ENCODE assay signal across 1 cellular context in the genomic region with DNA sequence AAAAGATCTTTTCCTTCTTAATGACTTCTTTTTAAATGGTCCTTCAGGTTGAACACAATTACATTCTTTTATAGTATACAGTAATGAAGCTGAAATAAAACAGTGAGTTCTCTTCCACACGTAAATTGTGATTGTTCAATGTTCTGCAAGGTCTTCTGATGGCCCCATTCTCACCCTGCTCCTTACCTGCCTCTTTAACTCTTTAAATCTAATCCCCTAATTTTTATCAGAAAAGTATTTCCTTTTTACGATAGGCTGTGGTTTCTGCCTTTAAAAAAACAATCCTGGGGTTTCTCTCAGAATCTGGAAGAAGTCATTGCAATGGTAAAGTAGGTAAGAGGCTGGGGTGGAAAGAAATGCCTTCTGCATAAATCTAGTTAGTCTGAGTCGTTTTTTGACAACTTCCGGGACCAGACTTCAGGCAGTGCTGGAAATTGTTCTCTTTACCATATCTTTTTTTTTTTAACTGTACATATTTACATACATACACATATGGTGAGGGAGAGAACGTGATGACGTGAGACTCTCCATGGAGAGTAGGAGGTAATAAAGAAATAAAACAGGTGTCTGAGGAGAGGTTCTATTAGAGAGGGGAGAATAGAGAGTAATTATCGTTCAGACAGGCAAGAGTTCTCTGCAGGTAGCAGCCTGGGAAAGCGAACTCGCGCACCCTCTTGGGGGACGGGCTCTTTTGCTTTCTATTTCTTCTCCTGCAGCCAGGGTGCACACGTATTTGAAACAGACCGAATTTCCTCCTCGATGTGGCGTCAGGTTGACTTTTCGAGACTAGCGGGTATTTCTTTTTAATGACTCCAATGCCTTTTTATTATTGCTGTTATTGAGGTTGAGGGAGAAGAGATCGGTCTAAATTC.
TF ChIP-seq lines count a peak whose summit lies in the region.

SIDT1 (plus strand) TSS at position 730 of the 872 bp plus-strand sequence. CDS start 467 bp downstream, outside the sequence.

TF ChIP-seq in SK-N-SH, 30 proteins besides CTCF, POLR2A, EP300 and RAD21 (continued from another document):
- TF ChIP-seq, protein P1, sequence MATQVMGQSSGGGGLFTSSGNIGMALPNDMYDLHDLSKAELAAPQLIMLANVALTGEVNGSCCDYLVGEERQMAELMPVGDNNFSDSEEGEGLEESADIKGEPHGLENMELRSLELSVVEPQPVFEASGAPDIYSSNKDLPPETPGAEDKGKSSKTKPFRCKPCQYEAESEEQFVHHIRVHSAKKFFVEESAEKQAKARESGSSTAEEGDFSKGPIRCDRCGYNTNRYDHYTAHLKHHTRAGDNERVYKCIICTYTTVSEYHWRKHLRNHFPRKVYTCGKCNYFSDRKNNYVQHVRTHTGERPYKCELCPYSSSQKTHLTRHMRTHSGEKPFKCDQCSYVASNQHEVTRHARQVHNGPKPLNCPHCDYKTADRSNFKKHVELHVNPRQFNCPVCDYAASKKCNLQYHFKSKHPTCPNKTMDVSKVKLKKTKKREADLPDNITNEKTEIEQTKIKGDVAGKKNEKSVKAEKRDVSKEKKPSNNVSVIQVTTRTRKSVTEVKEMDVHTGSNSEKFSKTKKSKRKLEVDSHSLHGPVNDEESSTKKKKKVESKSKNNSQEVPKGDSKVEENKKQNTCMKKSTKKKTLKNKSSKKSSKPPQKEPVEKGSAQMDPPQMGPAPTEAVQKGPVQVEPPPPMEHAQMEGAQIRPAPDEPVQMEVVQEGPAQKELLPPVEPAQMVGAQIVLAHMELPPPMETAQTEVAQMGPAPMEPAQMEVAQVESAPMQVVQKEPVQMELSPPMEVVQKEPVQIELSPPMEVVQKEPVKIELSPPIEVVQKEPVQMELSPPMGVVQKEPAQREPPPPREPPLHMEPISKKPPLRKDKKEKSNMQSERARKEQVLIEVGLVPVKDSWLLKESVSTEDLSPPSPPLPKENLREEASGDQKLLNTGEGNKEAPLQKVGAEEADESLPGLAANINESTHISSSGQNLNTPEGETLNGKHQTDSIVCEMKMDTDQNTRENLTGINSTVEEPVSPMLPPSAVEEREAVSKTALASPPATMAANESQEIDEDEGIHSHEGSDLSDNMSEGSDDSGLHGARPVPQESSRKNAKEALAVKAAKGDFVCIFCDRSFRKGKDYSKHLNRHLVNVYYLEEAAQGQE (IDR thresholded peaks at IDR 0.05; ENCODE audit: low read depth, low read length) = no peak
- TF ChIP-seq MEF2A (IDR thresholded peaks at IDR 0.05; ENCODE audit: borderline replicate concordance, low read depth) (no peak), USF1 (IDR thresholded peaks at IDR 0.05; ENCODE audit: borderline replicate concordance, low read depth) (no peak), ELF1 (IDR thresholded peaks at IDR 0.05) (no peak), PBX3 (IDR thresholded peaks at IDR 0.05) (no peak), GATA2 (CRISPR knock-in tag; IDR thresholded peaks at IDR 0.05) (no peak), SMC3 (IDR thresholded peaks at IDR 0.05; ENCODE audit: low read depth, low read length) (no peak), MAX (IDR thresholded peaks at IDR 0.05; ENCODE audit: low read depth) (no peak)
